In the genomic region with DNA sequence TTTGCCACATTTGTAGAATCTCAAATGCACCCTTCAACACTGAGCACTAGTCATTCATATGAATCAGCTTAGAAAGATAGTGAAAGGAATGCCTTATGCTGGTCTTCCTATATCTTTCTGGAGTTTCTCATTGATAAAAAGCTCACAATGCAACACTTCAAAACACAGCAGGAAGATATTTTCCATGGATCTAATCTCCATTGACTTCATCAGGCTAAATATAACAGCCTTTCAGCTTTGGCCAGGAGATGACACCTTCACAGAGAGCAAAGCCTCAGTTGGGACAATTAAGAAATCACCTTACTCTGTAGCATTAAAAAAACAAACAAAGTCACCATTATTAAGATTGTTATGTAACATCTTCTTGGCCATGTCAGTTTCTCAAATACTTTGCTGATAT, we compare ENCODE assay signal across 13 cellular contexts. TPM values are rescaled to one million over a fixed set of nuclear protein-coding genes. Genes with fewer than 3 reads are reported as not detected.
A peak's percentile ranks its signal among the peaks of the same experiment; 100 is the strongest.
DNase-seq lines count a peak whose midpoint lies in the region; ATAC-seq, FAIRE-seq and TF ChIP-seq lines count a peak whose summit lies in the region.
"Had no signal": no experiment of that assay in that cellular context is flagged by ENCODE, and none has a peak within 500 bp of the region (broad histone marks: within the 10 kb centered on the region; RNA-seq: fewer than 3 reads in every experiment).

No MANE protein-coding gene starts in this region.

- H3K27ac ChIP-seq in A549, result peak overlapping the region; percentile 33 to 45
- no peak overlapping the region for H3K27ac ChIP-seq in body of pancreas

- TF ChIP-seq POLR2A in A549 (IDR thresholded peaks at IDR 0.05; ENCODE audit: low read length), result no peak
- no peak for TF ChIP-seq POLR2A in body of pancreas (IDR thresholded peaks at IDR 0.05)

- TF ChIP-seq EP300 in A549 (IDR thresholded peaks at IDR 0.05), result no peak

- POLR2A ChIA-PET in A549 (lab: Yijun Ruan, JAX), result interaction anchor here (0.6 to 0.8 kb wide), 2 partner anchors 8 to 59 kb away, joined by 3 read pairs; no protein-coding TSS in a partner anchor
- POLR2A ChIA-PET in activated CD4-positive, alpha-beta memory T cell treated with anti-CD3 and anti-CD28 coated beads, Interleukin-2, amount 10 ng/mL, durations not matched to agents 7 days and 5 days (lab: Charles Lee), result no interaction called here

- no peaks in the 10 kb centered on the region for H3K36me3 ChIP-seq in body of pancreas (replicated peaks in 1 of 2; ENCODE audit: insufficient read depth in 1 of 2, low read depth in 2 of 2)

- no peaks in the 10 kb centered on the region for H3K27me3 ChIP-seq in body of pancreas

- H3K36me3 Mint-ChIP-seq in activated CD4-positive, alpha-beta memory T cell treated with anti-CD3 and anti-CD28 coated beads, Interleukin-2, amount 10 ng/mL, durations not matched to agents 7 days and 5 days (ENCODE audit: low read depth), result no peaks in the 10 kb centered on the region
- H3K36me3 Mint-ChIP-seq: CD14-positive monocyte; stimulated activated naive B cell treated with anti-CD40 and anti-IgM and Interleukin-4, amounts not matched to agents 10 μg/mL and 1 μg/mL and 100 μg/mL, for 72 hours had no signal

- intact Hi-C loops in body of pancreas (cut with DNase I), result no loop called here

- CTCF ChIA-PET in A549 (lab: Yijun Ruan, JAX), result interaction anchor here (0.8 to 2.5 kb wide), 7 partner anchors 9 to 1311 kb away, joined by 3 to 12 read pairs (median 3); no protein-coding TSS in a partner anchor
- CTCF ChIA-PET in activated CD4-positive, alpha-beta memory T cell treated with anti-CD3 and anti-CD28 coated beads, Interleukin-2, amount 10 ng/mL, durations not matched to agents 7 days and 5 days (lab: Charles Lee), result interaction anchor here (0.9 to 2.9 kb wide), 2 partner anchors 134 to 1310 kb away, joined by 5 to 11 read pairs; no protein-coding TSS in a partner anchor

- H3K27me3 Mint-ChIP-seq in activated CD4-positive, alpha-beta memory T cell treated with anti-CD3 and anti-CD28 coated beads, Interleukin-2, amount 10 ng/mL, durations not matched to agents 7 days and 5 days, result peaks cover 42% of the 10 kb centered on the region

- 0 out of 6 replicates have a peak, but pooled peaks of 1 of the 2 experiments have one; percentile 28 for ATAC-seq in A549
- no peak for ATAC-seq in body of pancreas
- ATAC-seq in GM18868 (IDR thresholded peaks at IDR 0.05; ENCODE audit: unreplicated experiment), result no peak
- ATAC-seq: stimulated activated naive B cell treated with anti-CD40 and anti-IgM and Interleukin-4, amounts not matched to agents 10 μg/mL and 1 μg/mL and 100 μg/mL, for 72 hours had no signal

- peak overlapping the region; percentile 95 for H3K4me2 ChIP-seq in A549

- H3K4me1 Mint-ChIP-seq in activated CD4-positive, alpha-beta memory T cell treated with anti-CD3 and anti-CD28 coated beads, Interleukin-2, amount 10 ng/mL, durations not matched to agents 7 days and 5 days, result peaks cover 12% of the 10 kb centered on the region

- DNase-seq in A549 (ENCODE audit: low read depth in 1 of 2, low spot score in 1 of 2) (no peak), HFF-Myc (ENCODE audit: extremely low read depth, low read depth) (no peak), body of pancreas (no peak), NK-92 (lab: John Stamatoyannopoulos, UW; ENCODE audit: unreplicated experiment) (no peak)
- no peak for DNase-seq in activated CD4-positive, alpha-beta memory T cell treated with anti-CD3 and anti-CD28 coated beads, Interleukin-2, amount 10 ng/mL, durations not matched to agents 7 days and 5 days
- DNase-seq in activated CD4-positive, alpha-beta T cell treated with anti-CD3 and anti-CD28 coated beads for 48 hours, result no peak
- DNase-seq: activated T-cell treated with anti-CD3 and anti-CD28 coated beads, Interleukin-2, amount 50 U/mL, for 1 hour; kidney; NCI-H187 treated with DMSO at 0.1 percent for 48 hours; stimulated activated naive B cell treated with anti-CD40 and anti-IgM and Interleukin-4, amounts not matched to agents 10 μg/mL and 1 μg/mL and 100 μg/mL, for 72 hours had no signal

- H3K4me3 Mint-ChIP-seq in activated CD4-positive, alpha-beta memory T cell treated with anti-CD3 and anti-CD28 coated beads, Interleukin-2, amount 10 ng/mL, durations not matched to agents 7 days and 5 days, result no peak overlapping the region
- H3K4me3 Mint-ChIP-seq: CD14-positive monocyte; stimulated activated naive B cell treated with anti-CD40 and anti-IgM and Interleukin-4, amounts not matched to agents 10 μg/mL and 1 μg/mL and 100 μg/mL, for 72 hours had no signal

- H3K4me1 ChIP-seq in A549, result peaks cover 67% of the 10 kb centered on the region
- peaks cover 19% of the 10 kb centered on the region for H3K4me1 ChIP-seq in body of pancreas

- no peaks in the 10 kb centered on the region for H3K9me3 Mint-ChIP-seq in activated CD4-positive, alpha-beta memory T cell treated with anti-CD3 and anti-CD28 coated beads, Interleukin-2, amount 10 ng/mL, durations not matched to agents 7 days and 5 days
- H3K9me3 Mint-ChIP-seq: CD14-positive monocyte; stimulated activated naive B cell treated with anti-CD40 and anti-IgM and Interleukin-4, amounts not matched to agents 10 μg/mL and 1 μg/mL and 100 μg/mL, for 72 hours had no signal

- peak; percentile 50 for TF ChIP-seq CTCF in A549 (IDR thresholded peaks at IDR 0.05)
- peak; percentile 17 for TF ChIP-seq CTCF in HFF-Myc (IDR thresholded peaks at IDR 0.05; ENCODE audit: low read depth, low read length, missing control alignments)
- TF ChIP-seq CTCF in body of pancreas (IDR thresholded peaks at IDR 0.05), result peak in 4 of 7 experiments; percentile 4 to 26 (median 17)

- H3K9me3 ChIP-seq in A549 (no peaks in the 10 kb centered on the region), body of pancreas (no peaks in the 10 kb centered on the region)

- H3K27ac Mint-ChIP-seq in activated CD4-positive, alpha-beta memory T cell treated with anti-CD3 and anti-CD28 coated beads, Interleukin-2, amount 10 ng/mL, durations not matched to agents 7 days and 5 days, result no peak overlapping the region
- H3K27ac Mint-ChIP-seq: CD14-positive monocyte; stimulated activated naive B cell treated with anti-CD40 and anti-IgM and Interleukin-4, amounts not matched to agents 10 μg/mL and 1 μg/mL and 100 μg/mL, for 72 hours had no signal

- H3K4me3 ChIP-seq in A549 (no peak overlapping the region), HFF-Myc (replicated peaks; ENCODE audit: low read depth, low read length) (no peak overlapping the region), body of pancreas (no peak overlapping the region)

- FAIRE-seq in A549 (lab: Jason Lieb, UNC) (peak; percentile 92), islet of Langerhans (lab: Jason Lieb, UNC) (peak; percentile 90)
- FAIRE-seq: kidney had no signal

- peak; percentile 35 to 39; a peak in 2 of 5 replicates for TF ChIP-seq RAD21 in A549 (conservative IDR thresholded peaks at IDR 0.05 in 1 of 2, IDR thresholded peaks at IDR 0.05 in 1 of 2)

TF ChIP-seq in A549, 52 proteins besides CTCF, POLR2A, EP300 and RAD21:
- no peak for TF ChIP-seq ELK1 (IDR thresholded peaks at IDR 0.05; ENCODE audit: low read depth, low read length)
- no peak for TF ChIP-seq SREBF2 (IDR thresholded peaks at IDR 0.05)
- no peak for TF ChIP-seq ZFP36 (IDR thresholded peaks at IDR 0.05; ENCODE audit: borderline replicate concordance, partially characterized antibody)
- peak; percentile 47; the same call in 1 of the 3 replicates for TF ChIP-seq SMC3 (IDR thresholded peaks at IDR 0.05)
- TF ChIP-seq PHF8 (IDR thresholded peaks at IDR 0.05; ENCODE audit: borderline replicate concordance, low read depth), result no peak
- 0 out of 2 replicates have a peak, but pooled peaks have one; percentile 11 for TF ChIP-seq NFE2L2 (conservative IDR thresholded peaks at IDR 0.05; ENCODE audit: low read length)
- no peak for TF ChIP-seq USF2 (IDR thresholded peaks at IDR 0.05)
- TF ChIP-seq TFCP2L1 (CRISPR knock-in tag; IDR thresholded peaks at IDR 0.05), result no peak

RNA-seq across cellular contexts. Expression of gene NRP1, which starts 6.7 kb away (rescaled TPM):
- polyA plus RNA-seq in A549 (2011; rRNA removed) (208 and 259 TPM in 2 replicates), A549 (2017; fragmentation: RNase III; extraction: RNeasy Plus Mini Kit Qiagen cat#74134 plus additional on column Dnase treatment) (115 to 147 TPM (median 121 TPM) in 3 replicates)
- polyA plus RNA-seq in A549 (2012; cell fraction: cytosol; rRNA removed), result 44.4 and 49.6 TPM in 2 replicates
- 76.6 and 106 TPM in 2 replicates for polyA plus RNA-seq in A549 (2012; cell fraction: nucleus; rRNA removed)
- polyA minus RNA-seq in A549 (2011; rRNA and poly(A)+ RNA removed), result 264 and 271 TPM in 2 replicates
- 10 to 100 TPM; 37.6 to 62.6 TPM for total RNA-seq in body of pancreas
- total RNA-seq in activated CD4-positive, alpha-beta memory T cell treated with anti-CD3 and anti-CD28 coated beads, Interleukin-2, amount 10 ng/mL, durations not matched to agents 7 days and 5 days, result 1 to 10 TPM; 2.0 to 2.6 TPM

Comparison
In these comparisons a context has a peak if more than half of its experiments do, and no peak if none do; other contexts are left out.
1. H3K27ac ChIP-seq: peak in A549 (2 of 2); none in body of pancreas (0 of 4).
2. RNA of gene NRP1, which starts 6.7 kb away (total RNA-seq): 37.6 to 62.6 TPM in body of pancreas; 2.0 to 2.6 TPM in activated CD4-positive, alpha-beta memory T cell treated with anti-CD3 and anti-CD28 coated beads, Interleukin-2, amount 10 ng/mL, durations not matched to agents 7 days and 5 days; every median in the first group is over 10 times any median in the second.
3. Peak in every context shown above with its lines, with median percentiles within 50 percentile points of each other: CTCF ChIP-seq.